In genomic region chr7:92904292-92905131, GRCh38 we compare ENCODE assay signal across 8 cellular contexts.
DNase-seq lines count a peak whose midpoint lies in the region; ATAC-seq and TF ChIP-seq lines count a peak whose summit lies in the region.

No MANE protein-coding gene starts in this region.

- H3K27me3 Mint-ChIP-seq in activated B cell treated with CpG ODN at 0.5 μM for 24 hours, result no peaks in the 10 kb centered on the region
- no peaks in the 10 kb centered on the region for H3K27me3 Mint-ChIP-seq in chondrocyte (ENCODE audit: low read depth)

- no peak for TF ChIP-seq CTCF in BJ (IDR thresholded peaks at IDR 0.05; ENCODE audit: insufficient read depth, low read depth, low read length)
- TF ChIP-seq CTCF in GM20000 (IDR thresholded peaks at IDR 0.05; ENCODE audit: extremely low read depth, missing control alignments), result no peak
- no peak for TF ChIP-seq CTCF in activated B cell treated with CpG ODN at 0.5 μM for 24 hours (IDR thresholded peaks at IDR 0.05)
- TF ChIP-seq CTCF in chondrocyte (IDR thresholded peaks at IDR 0.05), result no peak

- CTCF ChIA-PET in BJ (lab: Yijun Ruan, JAX) (interaction anchor here (0.6 to 1.7 kb wide), 5 partner anchors 9 to 269 kb away, joined by 3 to 4 read pairs (median 3); no protein-coding TSS in a partner anchor), activated B cell treated with CpG ODN at 0.5 μM for 24 hours (lab: Charles Lee) (no interaction called here)

- H3K27ac Mint-ChIP-seq in activated B cell treated with CpG ODN at 0.5 μM for 24 hours (peak overlapping the region; percentile 41), chondrocyte (ENCODE audit: unreplicated experiment) (peak overlapping the region; percentile 53)

- peaks cover 18% of the 10 kb centered on the region for H3K4me1 Mint-ChIP-seq in activated B cell treated with CpG ODN at 0.5 μM for 24 hours
- H3K4me1 Mint-ChIP-seq in chondrocyte (ENCODE audit: low read depth), result peaks cover 16% of the 10 kb centered on the region

- H3K36me3 Mint-ChIP-seq in activated B cell treated with CpG ODN at 0.5 μM for 24 hours (ENCODE audit: low read depth) (no peaks in the 10 kb centered on the region), chondrocyte (ENCODE audit: low read depth) (no peaks in the 10 kb centered on the region)

- intact Hi-C loops in activated B cell treated with CpG ODN at 0.5 μM for 24 hours (cut with micrococcal nuclease), result loop anchor here (1.0 kb wide), 1 partner anchor 71 kb away; no protein-coding TSS in a partner anchor
- intact Hi-C loops in cardiac septum (cut with DNase I), result no loop called here

- H3K4me3 ChIP-seq in BJ (ENCODE audit: low read depth, low read length), result no peak overlapping the region

- H3K36me3 ChIP-seq in BJ (ENCODE audit: control insufficient read depth, insufficient read depth, low read length), result no peaks in the 10 kb centered on the region

- H3K9me3 Mint-ChIP-seq in activated B cell treated with CpG ODN at 0.5 μM for 24 hours, result no peaks in the 10 kb centered on the region
- peaks cover 12% of the 10 kb centered on the region for H3K9me3 Mint-ChIP-seq in chondrocyte (ENCODE audit: low read depth)

- peak; percentile 75 for DNase-seq in BJ (ENCODE audit: low read depth)
- peak; percentile 67 for DNase-seq in GM20000 (ENCODE audit: low spot score)
- DNase-seq in activated B cell treated with CpG ODN at 0.5 μM for 24 hours, result no peak
- DNase-seq in chondrocyte (ENCODE audit: low spot score), result peak; percentile 48
- peak; percentile 76 for DNase-seq in stimulated activated CD4-positive, alpha-beta T cell treated with anti-CD3 and anti-CD28 coated beads, Interleukin-12 subunit alpha, Interleukin-12 subunit beta, amount 100 ng/mL, for 4 hours
- DNase-seq in cardiac septum (ENCODE audit: low spot score), result no peak
- no peak for DNase-seq in cortex of kidney (lab: John Stamatoyannopoulos, UW)

- H3K4me3 Mint-ChIP-seq in activated B cell treated with CpG ODN at 0.5 μM for 24 hours (no peak overlapping the region), chondrocyte (ENCODE audit: unreplicated experiment) (no peak overlapping the region)

- H3K27me3 ChIP-seq in BJ (ENCODE audit: control insufficient read depth, insufficient read depth, low read length), result no peaks in the 10 kb centered on the region

- POLR2A ChIA-PET in BJ (lab: Charles Lee), result no interaction called here
- POLR2A ChIA-PET in activated B cell treated with CpG ODN at 0.5 μM for 24 hours (lab: Charles Lee), result interaction anchor here (1.1 kb wide), 1 partner anchor 72 kb away, joined by 5 read pairs; no protein-coding TSS in a partner anchor

- ATAC-seq in HG03565 (IDR thresholded peaks at IDR 0.05; ENCODE audit: unreplicated experiment) (peak; percentile 91), activated B cell treated with CpG ODN at 0.5 μM for 24 hours (ENCODE audit: low read depth) (peak; percentile 99)

Comparison
In these comparisons a context has a peak if more than half of its experiments do, and no peak if none do; other contexts are left out.
1. DNase-seq: peak in BJ (single experiment), GM20000 (single experiment), chondrocyte (single experiment) and stimulated activated CD4-positive, alpha-beta T cell treated with anti-CD3 and anti-CD28 coated beads, Interleukin-12 subunit alpha, Interleukin-12 subunit beta, amount 100 ng/mL, for 4 hours (single experiment); none in activated B cell treated with CpG ODN at 0.5 μM for 24 hours (single experiment), cardiac septum (single experiment) and cortex of kidney (single experiment).